Comparison of ENCODE assay signal across 8 cellular contexts in the genomic region with DNA sequence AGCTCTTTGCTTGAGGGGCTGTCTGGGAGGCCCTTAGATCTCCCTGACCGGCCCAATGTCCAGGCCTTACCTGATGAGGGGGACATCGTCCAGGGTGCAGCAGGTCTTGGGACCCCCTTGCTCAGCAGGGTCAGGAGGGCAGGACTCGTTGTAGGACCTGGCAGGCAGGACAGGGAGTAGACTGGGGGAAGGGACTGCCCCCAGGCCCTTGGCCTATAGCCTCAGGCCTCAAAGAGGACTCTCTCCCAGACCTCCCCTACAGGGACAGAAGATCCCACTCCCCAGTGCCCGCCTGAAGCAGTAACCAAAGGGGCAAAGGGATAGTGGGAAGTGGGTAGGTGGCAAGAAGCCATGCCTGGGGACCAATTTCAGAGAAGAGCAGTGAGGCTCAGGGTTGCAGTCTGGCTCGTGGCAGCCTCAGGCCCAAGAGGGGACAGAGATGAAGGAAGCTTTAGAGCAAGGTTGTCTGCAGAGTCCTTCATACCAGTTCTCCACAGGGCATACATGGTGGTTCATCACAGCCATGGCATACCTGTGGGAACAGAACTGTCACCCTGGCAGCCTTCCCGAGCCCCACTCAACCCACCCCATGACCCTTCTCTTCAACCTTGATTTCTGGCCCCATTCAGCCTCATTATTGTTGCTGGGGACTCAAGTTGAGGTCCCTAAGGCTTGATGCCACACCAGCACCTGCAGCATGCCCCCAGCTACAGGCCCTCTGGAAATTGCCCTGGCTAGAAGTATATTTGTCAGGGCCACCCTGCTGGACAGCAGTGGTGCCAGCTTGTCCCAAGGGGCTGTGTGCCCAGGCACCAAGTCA. TPM values are rescaled to one million over a fixed set of nuclear protein-coding genes. Genes with fewer than 3 reads are reported as not detected.
DNase-seq lines count a peak whose midpoint lies in the region; ATAC-seq, FAIRE-seq and TF ChIP-seq lines count a peak whose summit lies in the region.

No MANE protein-coding gene starts in this region.

- H3K9me3 ChIP-seq in Karpas-422 (ENCODE audit: low read length) (no peaks in the 10 kb centered on the region), MG63 (no peaks in the 10 kb centered on the region)
- no peaks in the 10 kb centered on the region for H3K9me3 ChIP-seq in naive thymus-derived CD4-positive, alpha-beta T cell (ENCODE audit: control insufficient read depth in 2 of 3, low read length in 3 of 3)

- H3K4me1 Mint-ChIP-seq in naive thymus-derived CD4-positive, alpha-beta T cell: peaks cover 24 to 51% (median 41%) of the 10 kb centered on the region in 7 donors

- peaks cover 0 to 2% (median 0%) of the 10 kb centered on the region in 5 donors for H3K36me3 Mint-ChIP-seq in naive thymus-derived CD4-positive, alpha-beta T cell

- CTCF ChIA-PET in naive thymus-derived CD4-positive, alpha-beta T cell (lab: Charles Lee): no interaction called here

- peak overlapping the region in 8 of 9 donors; percentile 68 to 96 (median 81) for H3K27ac Mint-ChIP-seq in naive thymus-derived CD4-positive, alpha-beta T cell

- H3K27me3 ChIP-seq in ACC112 (ENCODE audit: insufficient read depth, low read length) (no peaks in the 10 kb centered on the region), Karpas-422 (ENCODE audit: low read length) (no peaks in the 10 kb centered on the region), dorsolateral prefrontal cortex (no peaks in the 10 kb centered on the region), MG63 (no peaks in the 10 kb centered on the region)
- no peaks in the 10 kb centered on the region for H3K27me3 ChIP-seq in naive thymus-derived CD4-positive, alpha-beta T cell (ENCODE audit: control insufficient read depth in 2 of 2, insufficient read depth in 2 of 2, low read length in 2 of 2)

- no peak for TF ChIP-seq POLR2A in GM12892 (IDR thresholded peaks at IDR 0.05; ENCODE audit: low read depth, low read length)

- H3K27ac ChIP-seq in ACC112 (ENCODE audit: low read depth, low read length): no peak overlapping the region
- H3K27ac ChIP-seq in Karpas-422 (ENCODE audit: low read length): no peak overlapping the region
- H3K27ac ChIP-seq in dorsolateral prefrontal cortex: peak overlapping the region in 44 of 59 donors; percentile 18 to 93 (median 85)
- peak overlapping the region; percentile 81 for H3K27ac ChIP-seq in naive thymus-derived CD4-positive, alpha-beta T cell (ENCODE audit: low read depth, low read length)

- no peak for TF ChIP-seq CTCF in dorsolateral prefrontal cortex (IDR thresholded peaks at IDR 0.05 in 54 of 56, conservative IDR thresholded peaks at IDR 0.05 in 2 of 56; ENCODE audit: low read depth in 1 of 56, partially characterized antibody in 56 of 56)

- H4K20me1 ChIP-seq in Karpas-422 (ENCODE audit: insufficient read depth, low read depth, low read length): peaks cover 12% of the 10 kb centered on the region; the same call in 1 of the 2 replicates

- ATAC-seq in naive thymus-derived CD4-positive, alpha-beta T cell: no peak
- no peak for ATAC-seq in HG03442 (IDR thresholded peaks at IDR 0.05; ENCODE audit: unreplicated experiment)

- FAIRE-seq in GM12892 (lab: Jason Lieb, UNC): no peak

- H3K4me3 ChIP-seq in ACC112 (ENCODE audit: low read depth, low read length): peak overlapping the region; percentile 87
- peak overlapping the region; percentile 70; the same call in 1 of the 2 replicates for H3K4me3 ChIP-seq in Karpas-422 (ENCODE audit: low read length)
- H3K4me3 ChIP-seq in dorsolateral prefrontal cortex: peak overlapping the region in 57 of 59 donors; percentile 66 to 96 (median 84)
- no peak overlapping the region for H3K4me3 ChIP-seq in naive thymus-derived CD4-positive, alpha-beta T cell (ENCODE audit: low read length)
- no peak overlapping the region for H3K4me3 ChIP-seq in MG63

- peak overlapping the region; percentile 75 to 93 (median 86) for H3K4me3 Mint-ChIP-seq in naive thymus-derived CD4-positive, alpha-beta T cell

- POLR2A ChIA-PET in naive thymus-derived CD4-positive, alpha-beta T cell (lab: Charles Lee): interaction anchor here (1.4 to 3.7 kb wide), 7 partner anchors 10 to 62 kb away, joined by 4 to 19 read pairs (median 11); partner anchors contain the start of genes C2orf68, MAT2A, USP39 and VAMP5

- H2AFZ ChIP-seq in ACC112 (ENCODE audit: low read length, unreplicated experiment) (no peak overlapping the region), Karpas-422 (ENCODE audit: low read length) (no peak overlapping the region)

- DNase-seq in Karpas-422: peak; percentile 54
- no peak for DNase-seq in dorsolateral prefrontal cortex
- no peak for DNase-seq in naive thymus-derived CD4-positive, alpha-beta T cell
- DNase-seq in NCI-H82 (lab: John Stamatoyannopoulos, UW): no peak
- no peak for DNase-seq in MG63
- no peak for DNase-seq in GM12892 (ENCODE audit: insufficient read length)

- peaks cover 0 to 2% (median 0%) of the 10 kb centered on the region in 5 donors for H3K27me3 Mint-ChIP-seq in naive thymus-derived CD4-positive, alpha-beta T cell

- no peaks in the 10 kb centered on the region for H3K9me3 Mint-ChIP-seq in naive thymus-derived CD4-positive, alpha-beta T cell

- peak overlapping the region; percentile 68 for H3K9ac ChIP-seq in Karpas-422 (ENCODE audit: low read length)

- H3K36me3 ChIP-seq in ACC112 (ENCODE audit: insufficient read depth, low read length) (no peaks in the 10 kb centered on the region), Karpas-422 (ENCODE audit: insufficient read depth, low read length) (peaks cover 12% of the 10 kb centered on the region; the same call in 1 of the 2 replicates), MG63 (peaks cover 19% of the 10 kb centered on the region)
- H3K36me3 ChIP-seq in naive thymus-derived CD4-positive, alpha-beta T cell (ENCODE audit: control insufficient read depth in 2 of 3, insufficient read depth in 3 of 3, low read length in 3 of 3): peaks cover 0 to 25% (median 0%) of the 10 kb centered on the region in 3 experiments

- H3K79me2 ChIP-seq in ACC112 (ENCODE audit: control insufficient read depth, insufficient read depth, low read length, unreplicated experiment) (peaks cover 23% of the 10 kb centered on the region), Karpas-422 (ENCODE audit: low read length) (peaks cover 16% of the 10 kb centered on the region)

- no peaks in the 10 kb centered on the region for H3K9me2 ChIP-seq in Karpas-422 (replicated peaks; ENCODE audit: insufficient read depth, low read length)

- intact Hi-C loops in dorsolateral prefrontal cortex (cut with DNase I): loop anchor here in 1 of 2 donors (2.0 to 5.0 kb wide), 2 partner anchors 40 to 179 kb away; partner anchors contain the start of gene GGCX
- intact Hi-C loops in naive thymus-derived CD4-positive, alpha-beta T cell (cut with micrococcal nuclease): loop anchor here in 1 of 2 donors (5.0 kb wide), 1 partner anchor 841 kb away; the partner anchor contains the start of gene KDM3A

- peaks cover 37% of the 10 kb centered on the region for H3K4me1 ChIP-seq in ACC112 (ENCODE audit: control insufficient read depth, insufficient read depth, low read length, unreplicated experiment)
- peaks cover 46% of the 10 kb centered on the region for H3K4me1 ChIP-seq in Karpas-422 (ENCODE audit: low read length)
- peaks cover 14 to 17% of the 10 kb centered on the region in 2 donors for H3K4me1 ChIP-seq in naive thymus-derived CD4-positive, alpha-beta T cell (ENCODE audit: control insufficient read depth in 2 of 2, insufficient read depth in 2 of 2, low read length in 2 of 2)

- H3K4me2 ChIP-seq in Karpas-422 (ENCODE audit: low read depth, low read length, poor library complexity, severe bottlenecking): peak overlapping the region; percentile 83

RNA-seq across cellular contexts. Expression of gene TMEM150A, which starts 1.3 kb away (rescaled TPM):
- total RNA-seq in Karpas-422 (2014; rRNA removed; shearing (Covaris generic); ENCODE audit: low replicate concordance): 13.3 and 17.2 TPM in 2 replicates
- total RNA-seq in dorsolateral prefrontal cortex: 10 to 100 TPM in 78 of 120 experiments, 1 to 10 TPM in 42; 5.8 to 22.7 (median 10.9) TPM
- total RNA-seq in naive thymus-derived CD4-positive, alpha-beta T cell: 10 to 100 TPM in 3 of 5 experiments, 1 to 10 TPM in 2; 5.1 to 17.8 (median 11.2) TPM
- polyA plus RNA-seq in naive thymus-derived CD4-positive, alpha-beta T cell: 10 to 100 TPM; 11.1 to 15.4 TPM
- total RNA-seq in MG63 (2014; rRNA removed; shearing (Covaris generic); ENCODE audit: low replicate concordance): 3.9 and 6.8 TPM in 2 replicates
- polyA plus RNA-seq in GM12892 (2012; ENCODE audit: missing spikeins): 4.4 TPM

RNA-seq across cellular contexts. Expression of gene RNF181, which starts 5.6 kb away (rescaled TPM):
- total RNA-seq in Karpas-422 (2014; rRNA removed; shearing (Covaris generic); ENCODE audit: low replicate concordance): 332 and 398 TPM in 2 replicates
- total RNA-seq in dorsolateral prefrontal cortex: 10 to 100 TPM; 46.9 to 93.7 (median 73.1) TPM
- 100 to 1,000 TPM in 1 of 5 experiments, 10 to 100 TPM in 4; 38.5 to 118 (median 61.4) TPM for total RNA-seq in naive thymus-derived CD4-positive, alpha-beta T cell
- polyA plus RNA-seq in naive thymus-derived CD4-positive, alpha-beta T cell: 100 to 1,000 TPM; 168 to 175 TPM
- 167 and 209 TPM in 2 replicates for total RNA-seq in MG63 (2014; rRNA removed; shearing (Covaris generic); ENCODE audit: low replicate concordance)
- 252 TPM for polyA plus RNA-seq in GM12892 (2012; ENCODE audit: missing spikeins)

RNA-seq across cellular contexts. Expression of gene C2orf68, which starts 10.7 kb away (rescaled TPM):
- 69.1 and 111 TPM in 2 replicates for total RNA-seq in Karpas-422 (2014; rRNA removed; shearing (Covaris generic); ENCODE audit: low replicate concordance)
- 10 to 100 TPM; 10.2 to 50.7 (median 21.9) TPM for total RNA-seq in dorsolateral prefrontal cortex
- total RNA-seq in naive thymus-derived CD4-positive, alpha-beta T cell: 10 to 100 TPM; 40.9 to 92.1 (median 51.6) TPM
- polyA plus RNA-seq in naive thymus-derived CD4-positive, alpha-beta T cell: 10 to 100 TPM; 24.9 to 26.6 TPM
- 16.2 and 17.3 TPM in 2 replicates for total RNA-seq in MG63 (2014; rRNA removed; shearing (Covaris generic); ENCODE audit: low replicate concordance)
- polyA plus RNA-seq in GM12892 (2012; ENCODE audit: missing spikeins): 18.2 TPM

RNA-seq across cellular contexts. Expression of gene USP39, which starts 14.8 kb away (rescaled TPM):
- 111 and 118 TPM in 2 replicates for total RNA-seq in Karpas-422 (2014; rRNA removed; shearing (Covaris generic); ENCODE audit: low replicate concordance)
- total RNA-seq in dorsolateral prefrontal cortex: 10 to 100 TPM; 27.5 to 46.3 (median 34.0) TPM
- total RNA-seq in naive thymus-derived CD4-positive, alpha-beta T cell: 10 to 100 TPM; 43.1 to 76.1 (median 57.3) TPM
- 10 to 100 TPM; 63.7 to 83.6 TPM for polyA plus RNA-seq in naive thymus-derived CD4-positive, alpha-beta T cell
- total RNA-seq in MG63 (2014; rRNA removed; shearing (Covaris generic); ENCODE audit: low replicate concordance): 86.8 and 313 TPM in 2 replicates
- 39.9 TPM for polyA plus RNA-seq in GM12892 (2012; ENCODE audit: missing spikeins)

RNA-seq across cellular contexts. Expression of gene VAMP5, which starts 16.9 kb away (rescaled TPM):
- 0.29 TPM in 1 of 2 replicates, not detected in the other for total RNA-seq in Karpas-422 (2014; rRNA removed; shearing (Covaris generic); ENCODE audit: low replicate concordance)
- 10 to 100 TPM; 11.2 to 51.3 (median 21.9) TPM for total RNA-seq in dorsolateral prefrontal cortex
- 10 to 100 TPM; 25.6 to 73.8 (median 35.1) TPM for total RNA-seq in naive thymus-derived CD4-positive, alpha-beta T cell
- polyA plus RNA-seq in naive thymus-derived CD4-positive, alpha-beta T cell: 100 to 1,000 TPM; 115 to 121 TPM
- 8.3 and 76.7 TPM in 2 replicates for total RNA-seq in MG63 (2014; rRNA removed; shearing (Covaris generic); ENCODE audit: low replicate concordance)
- polyA plus RNA-seq in GM12892 (2012; ENCODE audit: missing spikeins): 56.4 TPM

Comparison
In these comparisons a context has a peak if more than half of its experiments do, and no peak if none do; other contexts are left out.
1. H3K27ac ChIP-seq: peak in dorsolateral prefrontal cortex (44 of 59) and naive thymus-derived CD4-positive, alpha-beta T cell (single experiment); none in ACC112 (single experiment) and Karpas-422 (single experiment).
2. H3K4me3 ChIP-seq: peak in ACC112 (single experiment), Karpas-422 (single experiment) and dorsolateral prefrontal cortex (57 of 59); none in naive thymus-derived CD4-positive, alpha-beta T cell (single experiment) and MG63 (single experiment).